Comparison of ENCODE assay signal across 2 cellular contexts in genomic region chr2:19305400-19306055, GRCh38. TPM values are rescaled to one million over a fixed set of nuclear protein-coding genes. Genes with fewer than 3 reads are reported as not detected.
"Had no signal": no experiment of that assay in that cellular context is flagged by ENCODE, and none has a peak within 500 bp of the region (broad histone marks: within the 10 kb centered on the region; RNA-seq: fewer than 3 reads in every experiment).

No MANE protein-coding gene starts in this region.

RNA-seq across cellular contexts. Expression of gene OSR1, which starts 52.9 kb away (rescaled TPM):
- total RNA-seq: activated CD8-positive, alpha-beta memory T cell treated with anti-CD3 and anti-CD28 coated beads, Interleukin-2, amount 10 ng/mL, durations not matched to agents 7 days and 5 days; endothelial cell of umbilical vein had no signal
